8 cellular contexts compared by ENCODE assay signal in the genomic region with DNA sequence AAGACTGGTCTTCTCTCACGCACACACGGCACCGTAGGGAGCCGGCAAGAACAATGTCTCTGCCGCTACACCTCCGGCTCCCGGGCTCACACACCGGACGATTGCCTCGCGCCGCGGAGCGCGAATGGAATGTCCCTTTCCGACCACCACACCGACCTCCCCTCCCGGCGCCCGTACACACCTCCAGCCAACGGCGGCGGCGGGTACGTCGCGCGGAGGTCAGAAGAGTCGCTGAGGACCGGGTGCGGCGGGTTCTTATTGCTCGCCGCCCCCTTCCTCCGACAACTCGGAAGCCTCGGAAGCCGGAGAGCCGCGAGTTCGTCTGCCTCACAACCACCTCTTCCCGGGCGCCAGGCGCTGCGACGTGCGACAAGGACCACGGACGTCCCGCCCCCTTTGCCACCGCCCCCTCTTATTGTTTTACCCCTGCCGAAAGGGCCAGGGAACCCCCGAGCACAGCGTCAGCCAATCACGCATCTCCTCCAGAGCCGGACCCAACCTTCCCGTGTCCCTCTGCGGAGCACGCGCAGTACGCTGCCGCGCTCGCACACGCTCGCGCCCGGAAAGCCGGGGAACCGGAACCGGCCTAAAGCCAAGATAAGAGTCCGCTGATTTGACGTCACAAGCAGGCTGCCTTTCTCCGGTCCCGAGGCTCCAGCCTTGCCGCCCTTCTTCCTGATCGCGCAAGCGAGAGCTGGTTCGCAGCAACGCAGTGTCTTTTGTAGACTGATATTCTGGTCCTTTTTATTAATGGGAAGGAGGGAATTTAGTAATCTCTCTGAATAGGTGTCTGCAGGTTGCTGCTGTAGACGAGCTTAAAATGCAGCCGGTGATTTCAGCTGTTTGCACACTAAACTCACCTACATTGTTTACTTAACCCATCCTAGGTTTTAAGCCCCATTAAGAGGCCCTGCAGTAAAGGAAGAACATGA. TPM values are rescaled to one million over a fixed set of nuclear protein-coding genes. Genes with fewer than 3 reads are reported as not detected.
A peak's percentile ranks its signal among the peaks of the same experiment; 100 is the strongest.
DNase-seq lines count a peak whose midpoint lies in the region; ATAC-seq lines count a peak whose summit lies in the region.

A gene (minus strand): TSS at position 385 of the 932 bp plus-strand sequence. CDS start 11,386 bp downstream, outside the sequence.

- H3K36me3 ChIP-seq in BLaER1 treated with 17β-estradiol and CSF1 and Interleukin-3, amounts not matched to agents 10 nM and 100 nM, result peaks cover 0 to 15% (median 6%) of the 10 kb centered on the region in 11 experiments; a peak in 6 of 22 replicates

- H4K20me1 ChIP-seq in BLaER1 treated with 17β-estradiol and CSF1 and Interleukin-3, amounts not matched to agents 10 nM and 100 nM, result peaks cover 38 to 48% (median 42%) of the 10 kb centered on the region in 11 experiments

- H3K27ac ChIP-seq in BLaER1 treated with 17β-estradiol and CSF1 and Interleukin-3, amounts not matched to agents 10 nM and 100 nM, result peak within 1 kb of the TSS; percentile 89 to 96 (median 93)

- H3K4me1 ChIP-seq in BLaER1 treated with 17β-estradiol and CSF1 and Interleukin-3, amounts not matched to agents 10 nM and 100 nM, result peaks cover 35 to 42% (median 42%) of the 10 kb centered on the region in 10 experiments

- H3K9me3 ChIP-seq in BLaER1 treated with 17β-estradiol and CSF1 and Interleukin-3, amounts not matched to agents 10 nM and 100 nM (replicated peaks in 1 of 11), result no peaks in the 10 kb centered on the region

- peak within 1 kb of the TSS; percentile 93 to 97 (median 95) for H3K9ac ChIP-seq in BLaER1 treated with 17β-estradiol and CSF1 and Interleukin-3, amounts not matched to agents 10 nM and 100 nM

- intact Hi-C loops in left colon (cut with DNase I, micrococcal nuclease), result loop anchor here in 1 of 2 donors (10.0 kb wide), 1 partner anchor 52 kb away; a partner anchor contains a TSS

- ATAC-seq in GM19351 (IDR thresholded peaks at IDR 0.05; ENCODE audit: unreplicated experiment) (peak; percentile 88), HG03521 (IDR thresholded peaks at IDR 0.05; ENCODE audit: unreplicated experiment) (peak; percentile 92), left colon (peak; percentile 93)

- no peaks in the 10 kb centered on the region for H3K27me3 ChIP-seq in BLaER1 treated with 17β-estradiol and CSF1 and Interleukin-3, amounts not matched to agents 10 nM and 100 nM

- H3K4me3 ChIP-seq in BLaER1 treated with 17β-estradiol and CSF1 and Interleukin-3, amounts not matched to agents 10 nM and 100 nM, result peak within 1 kb of the TSS; percentile 84 to 99 (median 93)

- DNase-seq in NCI-H748 (lab: John Stamatoyannopoulos, UW; ENCODE audit: unreplicated experiment) (peak; percentile 98), cortex of kidney (lab: John Stamatoyannopoulos, UW) (peak; percentile 82), left colon (peak; percentile 98 to 99)
- DNase-seq in activated CD4-positive, alpha-beta T cell treated with anti-CD3 and anti-CD28 coated beads, Interleukin-2, amount 50 U/mL, for 1 hour, result peak; percentile 97
- DNase-seq in stimulated activated CD4-positive, alpha-beta T cell treated with anti-CD3 and anti-CD28 coated beads, Interleukin-1b, Interleukin-23, amount 100 ng/mL, for 48 hours, result peak; percentile 98

- H3K4me2 ChIP-seq in BLaER1 treated with 17β-estradiol and CSF1 and Interleukin-3, amounts not matched to agents 10 nM and 100 nM, result peak within 1 kb of the TSS; percentile 86 to 97 (median 92)

RNA-seq across cellular contexts. Expression of the gene that starts here (rescaled TPM):
- 100 to 1,000 TPM; 158 to 159 TPM for total RNA-seq in left colon

Comparison
In these comparisons a context has a peak if more than half of its experiments do, and no peak if none do; other contexts are left out.
1. Peak in every context shown above with its lines: DNase-seq, ATAC-seq, H3K4me3 ChIP-seq and H3K27ac ChIP-seq.